Comparison of ENCODE assay signal across 15 cellular contexts in the genomic region with DNA sequence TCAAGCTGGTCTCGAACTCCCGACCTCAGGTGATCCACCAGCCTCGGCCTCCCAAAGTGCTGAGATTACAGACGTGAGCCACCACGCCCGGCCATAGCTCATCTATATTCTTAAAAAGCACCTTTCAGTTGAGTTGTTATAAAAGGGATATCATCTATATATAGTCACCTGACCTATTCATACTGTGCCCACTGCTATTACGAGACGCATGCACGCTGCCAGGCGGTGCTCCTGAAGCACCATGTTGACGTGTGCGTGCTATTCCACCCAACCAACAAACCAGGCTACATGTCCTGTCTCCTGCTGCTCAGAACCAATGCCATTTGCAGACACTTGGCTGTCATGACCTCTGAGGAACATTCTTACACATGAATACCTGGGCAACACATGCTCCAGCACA.
"Had no signal": no experiment of that assay in that cellular context is flagged by ENCODE, and none has a peak within 500 bp of the region (broad histone marks: within the 10 kb centered on the region; RNA-seq: fewer than 3 reads in every experiment).

No MANE protein-coding gene starts in this region.

- ATAC-seq: activated naive CD4-positive, alpha-beta T cell treated with anti-CD3 and anti-CD28 coated beads, Interleukin-2, amount 50 U/mL, for 72 hours; heart right ventricle; left lobe of liver; stimulated activated effector memory CD8-positive, alpha-beta T cell treated with anti-CD3 and anti-CD28 coated beads, Interleukin-12 subunit alpha, Interleukin-12 subunit beta, amount 100 ng/mL, for 72 hours had no signal

- H3K27me3 ChIP-seq: breast epithelium, esophagus squamous epithelium, heart right ventricle, pancreas had no signal

- H3K36me3 ChIP-seq: breast epithelium, pancreas had no signal

- H3K4me3 Mint-ChIP-seq: stimulated activated effector memory CD8-positive, alpha-beta T cell treated with anti-CD3 and anti-CD28 coated beads, Interleukin-12 subunit alpha, Interleukin-12 subunit beta, amount 100 ng/mL, for 72 hours had no signal

- H3K36me3 Mint-ChIP-seq: activated naive CD4-positive, alpha-beta T cell treated with anti-CD3 and anti-CD28 coated beads, Interleukin-2, amount 50 U/mL, for 72 hours; stimulated activated effector memory CD8-positive, alpha-beta T cell treated with anti-CD3 and anti-CD28 coated beads, Interleukin-12 subunit alpha, Interleukin-12 subunit beta, amount 100 ng/mL, for 72 hours had no signal

- H3K27ac Mint-ChIP-seq: activated naive CD4-positive, alpha-beta T cell treated with anti-CD3 and anti-CD28 coated beads, Interleukin-2, amount 50 U/mL, for 72 hours; stimulated activated effector memory CD8-positive, alpha-beta T cell treated with anti-CD3 and anti-CD28 coated beads, Interleukin-12 subunit alpha, Interleukin-12 subunit beta, amount 100 ng/mL, for 72 hours had no signal

- H3K4me1 ChIP-seq: breast epithelium had no signal

- H3K9me3 ChIP-seq: breast epithelium, esophagus squamous epithelium, heart right ventricle, pancreas had no signal

- DNase-seq: activated CD4-positive, alpha-beta T cell treated with anti-CD3 and anti-CD28 coated beads, Interleukin-2, amount 50 U/mL, for 1 hour; activated effector memory CD4-positive, alpha-beta T cell treated with anti-CD3 and anti-CD28 coated beads, Interleukin-2, amount 50 U/mL, for 16 hours; amygdala; esophagus squamous epithelium; foreskin fibroblast; heart right ventricle; mesenchymal stem cell; retina; substantia nigra; T-helper 2 cell had no signal

- H3K9me3 Mint-ChIP-seq: activated naive CD4-positive, alpha-beta T cell treated with anti-CD3 and anti-CD28 coated beads, Interleukin-2, amount 50 U/mL, for 72 hours; stimulated activated effector memory CD8-positive, alpha-beta T cell treated with anti-CD3 and anti-CD28 coated beads, Interleukin-12 subunit alpha, Interleukin-12 subunit beta, amount 100 ng/mL, for 72 hours had no signal

- H3K4me3 ChIP-seq: breast epithelium, esophagus squamous epithelium, heart right ventricle, pancreas had no signal
